8 cellular contexts compared by ENCODE assay signal in the genomic region with DNA sequence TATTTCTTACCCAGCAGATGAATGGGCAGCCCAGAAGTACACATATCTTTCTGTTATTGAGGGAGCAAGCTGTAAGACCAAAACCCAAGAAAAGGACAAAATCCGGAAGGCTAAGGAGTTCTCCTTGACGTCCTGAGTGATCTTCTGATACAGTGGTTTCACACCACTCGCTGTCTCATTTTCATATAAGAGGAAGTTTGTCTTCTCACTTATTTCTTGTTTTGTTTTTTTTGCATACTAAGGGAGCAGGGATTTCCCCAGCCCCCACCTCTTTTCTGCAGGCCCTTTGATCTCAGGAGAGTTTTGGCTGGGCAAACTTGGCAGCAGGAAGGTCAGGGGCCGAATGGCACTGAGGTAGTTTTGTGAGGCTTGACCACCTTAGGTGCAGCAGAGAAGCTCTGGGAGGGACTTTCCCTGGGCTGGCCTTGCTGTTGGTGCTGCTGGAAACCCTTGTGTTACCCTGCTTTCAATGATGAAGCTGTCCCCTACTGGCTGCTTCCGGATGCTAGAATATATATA. TPM values are rescaled to one million over a fixed set of nuclear protein-coding genes. Genes with fewer than 3 reads are reported as not detected.
DNase-seq lines count a peak whose midpoint lies in the region; ATAC-seq and TF ChIP-seq lines count a peak whose summit lies in the region.

No MANE protein-coding gene starts in this region.

- H3K4me3 ChIP-seq in OCI-LY3 (ENCODE audit: low read length) (peak overlapping the region; percentile 32), endodermal cell (ENCODE audit: low read length) (no peak overlapping the region), breast epithelium (no peak overlapping the region), left lung (no peak overlapping the region), SK-N-SH (ENCODE audit: low read depth in 2 of 2, low read length in 1 of 2) (no peak overlapping the region)

- H3F3A ChIP-seq in SK-N-SH (replicated peaks; ENCODE audit: insufficient read depth): no peaks in the 10 kb centered on the region

- DNase-seq in endodermal cell (no peak), breast epithelium (ENCODE audit: low spot score in 2 of 2) (no peak), left lung (no peak), SK-N-SH (no peak), HCEC 1CT (no peak)

- WGBS in endodermal cell (ENCODE audit: insufficient coverage in 1 of 2, insufficient read length in 1 of 2), 2 experiments: 89 to 94% methylated on average over 3 to 5 of the region's 5 CpGs
- WGBS in SK-N-SH (ENCODE audit: low lambda C conversion rate): 85% methylated on average over 5 of the region's 5 CpGs

- no peaks in the 10 kb centered on the region for H3K27me3 Mint-ChIP-seq in endodermal cell (ENCODE audit: insufficient read depth)

- H3K4me1 ChIP-seq in OCI-LY3 (ENCODE audit: low read length) (peaks cover 47% of the 10 kb centered on the region), endodermal cell (ENCODE audit: control insufficient read depth, insufficient read depth, low read length) (no peaks in the 10 kb centered on the region), breast epithelium (no peaks in the 10 kb centered on the region), left lung (peaks cover 0 to 3% of the 10 kb centered on the region in 2 donors), SK-N-SH (ENCODE audit: control insufficient read depth in 1 of 2, insufficient read depth in 2 of 2, low read depth in 1 of 2, low read length in 1 of 2) (no peaks in the 10 kb centered on the region)

- H3K9me3 Mint-ChIP-seq in endodermal cell: no peaks in the 10 kb centered on the region

- TF ChIP-seq EP300 in SK-N-SH (IDR thresholded peaks at IDR 0.05; ENCODE audit: borderline replicate concordance in 1 of 2, low read depth in 1 of 2, low read length in 1 of 2): no peak

- H3K27me3 ChIP-seq in OCI-LY3 (ENCODE audit: low read depth, low read length): peaks cover 27% of the 10 kb centered on the region
- H3K27me3 ChIP-seq in endodermal cell (ENCODE audit: control insufficient read depth, insufficient read depth, low read length, poor library complexity, severe bottlenecking): no peaks in the 10 kb centered on the region
- H3K27me3 ChIP-seq in breast epithelium: no peaks in the 10 kb centered on the region
- H3K27me3 ChIP-seq in left lung: no peaks in the 10 kb centered on the region
- no peaks in the 10 kb centered on the region for H3K27me3 ChIP-seq in SK-N-SH (ENCODE audit: insufficient read depth)

- H3K79me2 ChIP-seq in OCI-LY3 (ENCODE audit: low read length): no peaks in the 10 kb centered on the region
- H3K79me2 ChIP-seq in SK-N-SH (ENCODE audit: insufficient read depth): no peaks in the 10 kb centered on the region

- peak overlapping the region; percentile 59 for H3K4me2 ChIP-seq in OCI-LY3 (ENCODE audit: low read length)
- H3K4me2 ChIP-seq in SK-N-SH: no peak overlapping the region

- H3K27ac Mint-ChIP-seq in endodermal cell: no peak overlapping the region

- ATAC-seq in GM18517 (IDR thresholded peaks at IDR 0.05; ENCODE audit: unreplicated experiment) (peak; percentile 44), HG02588 (IDR thresholded peaks at IDR 0.05; ENCODE audit: unreplicated experiment) (peak; percentile 43), left lung (no peak)

- H3K9ac ChIP-seq in OCI-LY3 (ENCODE audit: low read length): no peak overlapping the region
- no peak overlapping the region for H3K9ac ChIP-seq in endodermal cell (ENCODE audit: extremely low read depth, low read length, poor library complexity, severe bottlenecking)
- H3K9ac ChIP-seq in SK-N-SH: no peak overlapping the region

- H3K9me3 ChIP-seq in OCI-LY3 (ENCODE audit: insufficient read depth, low read length) (no peaks in the 10 kb centered on the region), endodermal cell (ENCODE audit: control insufficient read depth, low read length) (no peaks in the 10 kb centered on the region), breast epithelium (no peaks in the 10 kb centered on the region), left lung (no peaks in the 10 kb centered on the region), SK-N-SH (no peaks in the 10 kb centered on the region)

- intact Hi-C loops in breast epithelium (cut with DNase I; ENCODE audit: low total_unique reads): no loop called here
- intact Hi-C loops in left lung (cut with DNase I): no loop called here

- H3K27ac ChIP-seq in OCI-LY3 (ENCODE audit: low read length) (no peak overlapping the region), endodermal cell (ENCODE audit: low read depth, low read length) (no peak overlapping the region), breast epithelium (no peak overlapping the region), left lung (no peak overlapping the region), SK-N-SH (ENCODE audit: low read depth in 2 of 2, low read length in 1 of 2) (no peak overlapping the region)

- no peak overlapping the region for H2AFZ ChIP-seq in OCI-LY3 (ENCODE audit: low read depth, low read length)
- no peak overlapping the region for H2AFZ ChIP-seq in SK-N-SH (ENCODE audit: low read depth)

- H3K36me3 Mint-ChIP-seq in endodermal cell (ENCODE audit: low read depth): no peaks in the 10 kb centered on the region

- H3K4me1 Mint-ChIP-seq in endodermal cell: peaks cover 16% of the 10 kb centered on the region

- CTCF ChIA-PET in SK-N-SH (lab: Yijun Ruan, JAX): interaction anchor here (0.5 to 1.3 kb wide), 6 partner anchors 12 to 225 kb away, joined by 3 to 4 read pairs (median 3); partner anchors contain the start of gene CHRNA1

- TF ChIP-seq CTCF in OCI-LY3 (IDR thresholded peaks at IDR 0.05; ENCODE audit: low read depth, low read length) (peak; percentile 10; the same call in 1 of the 2 replicates), endodermal cell (conservative IDR thresholded peaks at IDR 0.05) (peak; percentile 41), breast epithelium (IDR thresholded peaks at IDR 0.05) (no peak), left lung (IDR thresholded peaks at IDR 0.05) (no peak), SK-N-SH (IDR thresholded peaks at IDR 0.05) (no peak)

- no peak for TF ChIP-seq RAD21 in SK-N-SH (IDR thresholded peaks at IDR 0.05; ENCODE audit: low read length)

- H3K36me3 ChIP-seq in OCI-LY3 (replicated peaks; ENCODE audit: low read depth, low read length) (no peaks in the 10 kb centered on the region), endodermal cell (ENCODE audit: control insufficient read depth, insufficient read depth, low read length) (no peaks in the 10 kb centered on the region), breast epithelium (no peaks in the 10 kb centered on the region), left lung (no peaks in the 10 kb centered on the region), SK-N-SH (replicated peaks in 1 of 2; ENCODE audit: control insufficient read depth in 1 of 2, insufficient read depth in 2 of 2, low read length in 1 of 2) (no peaks in the 10 kb centered on the region)

- TF ChIP-seq POLR2A in breast epithelium (IDR thresholded peaks at IDR 0.05): no peak

- H4K20me1 ChIP-seq in OCI-LY3 (ENCODE audit: insufficient read depth, low read length): no peaks in the 10 kb centered on the region
- no peaks in the 10 kb centered on the region for H4K20me1 ChIP-seq in SK-N-SH (ENCODE audit: insufficient read depth)

- no peaks in the 10 kb centered on the region for H3K9me2 ChIP-seq in SK-N-SH

- POLR2A ChIA-PET in SK-N-SH (lab: Yijun Ruan, JAX): no interaction called here

- no peak overlapping the region for H3K4me3 Mint-ChIP-seq in endodermal cell

TF ChIP-seq in SK-N-SH, 30 proteins besides CTCF, POLR2A, EP300 and RAD21 (continues in another document):
- TF ChIP-seq PBX3 (IDR thresholded peaks at IDR 0.05): no peak
- TF ChIP-seq RXRA (IDR thresholded peaks at IDR 0.05; ENCODE audit: borderline replicate concordance, low read depth): no peak
- TF ChIP-seq ZBTB33 (IDR thresholded peaks at IDR 0.05; ENCODE audit: borderline replicate concordance, low read depth): no peak
- no peak for TF ChIP-seq YY1 (IDR thresholded peaks at IDR 0.05; ENCODE audit: low read depth)
- no peak for TF ChIP-seq NFIC (IDR thresholded peaks at IDR 0.05; ENCODE audit: borderline replicate concordance)
- no peak for TF ChIP-seq FOXM1 (IDR thresholded peaks at IDR 0.05; ENCODE audit: low read depth)
- no peak for TF ChIP-seq RFX5 (IDR thresholded peaks at IDR 0.05; ENCODE audit: low read length)
- TF ChIP-seq POLR2AphosphoS5 (IDR thresholded peaks at IDR 0.05; ENCODE audit: low read depth, low read length): no peak
- TF ChIP-seq MEF2A (IDR thresholded peaks at IDR 0.05; ENCODE audit: borderline replicate concordance, low read depth): no peak
- TF ChIP-seq FOSL2 (IDR thresholded peaks at IDR 0.05; ENCODE audit: borderline replicate concordance, low read depth): no peak

RNA-seq across cellular contexts. Expression of gene CHRNA1, which starts 13.3 kb away (rescaled TPM):
- total RNA-seq in endodermal cell (not detected), breast epithelium (1 to 10 TPM in 1 of 3 donors, not detected in 2; 8.2 TPM), left lung (not detected)
- polyA plus RNA-seq in endodermal cell (2013, experiment 1 of 2): 1.1 TPM
- polyA plus RNA-seq in endodermal cell (2013, experiment 2 of 2): 2.0 TPM
- 0.02 and 0.08 TPM in 2 replicates for polyA plus RNA-seq in SK-N-SH (2012; rRNA removed)
- polyA plus RNA-seq in SK-N-SH (2012; cell fraction: cytosol; rRNA removed): 0.05 and 0.09 TPM in 2 replicates
- polyA plus RNA-seq in SK-N-SH (2012; cell fraction: nucleus; rRNA removed): 0.15 and 0.21 TPM in 2 replicates

Comparison
In these comparisons a context has a peak if more than half of its experiments do, and no peak if none do; other contexts are left out.
1. CTCF ChIP-seq: peak in OCI-LY3 (single experiment) and endodermal cell (single experiment); none in breast epithelium (0 of 3), left lung (0 of 2) and SK-N-SH (single experiment).